Comparison of ENCODE assay signal across 19 cellular contexts in the genomic region with DNA sequence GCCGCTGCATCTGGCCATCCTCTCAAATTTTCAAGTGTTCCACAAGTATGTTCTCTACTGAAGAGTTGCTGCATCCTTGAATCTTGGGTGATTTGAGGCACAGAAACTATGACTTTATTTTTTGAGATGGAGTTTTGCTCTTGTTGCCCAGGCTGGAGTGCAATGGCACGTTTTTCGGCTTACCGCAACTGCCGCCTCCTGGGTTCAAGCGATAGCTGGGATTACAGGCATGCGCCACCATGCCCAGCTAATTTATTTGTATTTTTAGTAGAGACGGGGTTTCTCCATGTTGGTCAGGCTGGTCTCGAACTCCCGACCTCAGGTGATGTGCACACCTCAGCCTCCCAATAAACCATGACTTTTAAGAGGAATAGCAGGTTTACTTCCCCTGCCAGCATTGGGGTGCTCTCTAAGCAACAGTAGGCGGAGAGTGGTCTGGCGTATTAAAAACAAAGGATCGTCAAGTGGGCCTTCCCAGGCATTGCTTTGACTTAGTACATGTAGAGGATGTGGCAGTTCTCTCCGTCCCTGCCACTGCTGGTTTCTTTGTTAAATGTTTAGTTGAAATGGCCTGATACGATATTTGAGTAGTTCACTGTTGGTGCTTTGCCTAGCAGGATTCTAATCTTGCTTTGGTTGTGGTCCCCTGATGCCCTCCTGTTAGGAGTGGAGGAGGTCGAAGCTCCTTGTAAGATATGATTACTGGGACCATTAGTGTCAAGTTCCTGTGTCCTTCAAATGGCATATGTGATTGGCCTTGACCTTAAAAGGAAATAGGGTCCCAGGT. TPM values are rescaled to one million over a fixed set of nuclear protein-coding genes. Genes with fewer than 3 reads are reported as not detected.
DNase-seq lines count a peak whose midpoint lies in the region; ATAC-seq and TF ChIP-seq lines count a peak whose summit lies in the region.
"Had no signal": no experiment of that assay in that cellular context is flagged by ENCODE, and none has a peak within 500 bp of the region (broad histone marks: within the 10 kb centered on the region; RNA-seq: fewer than 3 reads in every experiment).

No MANE protein-coding gene starts in this region.

- in situ Hi-C loops in GM18951 (cut with MboI; ENCODE audit: low sequenced_read_pairs, unreplicated experiment): no loop called here

- ATAC-seq in natural killer cell: no peak
- no peak for ATAC-seq in GM21528 (IDR thresholded peaks at IDR 0.05; ENCODE audit: low FRiP score, unreplicated experiment)
- ATAC-seq: activated T-cell treated with anti-CD3 and anti-CD28 coated beads, Interleukin-2, amount 50 U/mL, for 4 hours; SK-N-SH treated with all-trans-retinoic acid at 6 μM for 48 hours had no signal

- H3K36me3 ChIP-seq in CD4-positive, alpha-beta memory T cell (ENCODE audit: insufficient read depth, low read length): peaks cover 80% of the 10 kb centered on the region

- no peak overlapping the region for H3K27ac ChIP-seq in CD4-positive, alpha-beta memory T cell (ENCODE audit: low read depth, low read length)
- H3K27ac ChIP-seq: testis had no signal

- CTCF ChIA-PET in CD4-positive, alpha-beta memory T cell (lab: Charles Lee; ENCODE audit: partially characterized antibody): interaction anchor here (1.3 kb wide), 1 partner anchor 9 kb away, joined by 4 read pairs; no protein-coding TSS in a partner anchor

- no peaks in the 10 kb centered on the region for H3K27me3 Mint-ChIP-seq in CD4-positive, alpha-beta memory T cell
- no peaks in the 10 kb centered on the region for H3K27me3 Mint-ChIP-seq in activated T-helper 2 cell treated with anti-CD3 and anti-CD28 coated beads, Interferon-gamma antibody, Interleukin-2, Interleukin-4, amounts not matched to agents 10 μg/mL and 5 μg/mL and 100 μg/mL, durations not matched to agents 14 hours and 24 hours and 36 hours (ENCODE audit: low read depth)
- H3K27me3 Mint-ChIP-seq in natural killer cell (ENCODE audit: low read depth in 2 of 2): no peaks in the 10 kb centered on the region

- peaks cover 23 to 65% (median 43%) of the 10 kb centered on the region in 4 donors for H3K4me1 Mint-ChIP-seq in CD4-positive, alpha-beta memory T cell
- H3K4me1 Mint-ChIP-seq in activated T-helper 2 cell treated with anti-CD3 and anti-CD28 coated beads, Interferon-gamma antibody, Interleukin-2, Interleukin-4, amounts not matched to agents 10 μg/mL and 5 μg/mL and 100 μg/mL, durations not matched to agents 14 hours and 24 hours and 36 hours (ENCODE audit: low read depth): peaks cover 32% of the 10 kb centered on the region
- H3K4me1 Mint-ChIP-seq in natural killer cell: peaks cover 59 to 62% of the 10 kb centered on the region in 2 donors

- intact Hi-C loops in CD4-positive, alpha-beta memory T cell (cut with micrococcal nuclease): no loop called here
- intact Hi-C loops in activated T-helper 2 cell treated with anti-CD3 and anti-CD28 coated beads, Interferon-gamma antibody, Interleukin-2, Interleukin-4, amounts not matched to agents 10 μg/mL and 5 μg/mL and 100 μg/mL, durations not matched to agents 14 hours and 24 hours and 36 hours (cut with micrococcal nuclease): no loop called here
- intact Hi-C loops in natural killer cell (cut with micrococcal nuclease): no loop called here

- H3K9me3 ChIP-seq in CD4-positive, alpha-beta memory T cell (ENCODE audit: control insufficient read depth in 1 of 2, low read length in 2 of 2): no peaks in the 10 kb centered on the region
- H3K9me3 ChIP-seq: testis had no signal

- POLR2A ChIA-PET in CD4-positive, alpha-beta memory T cell (lab: Charles Lee; ENCODE audit: partially characterized antibody): interaction anchor here (0.6 to 8.2 kb wide), 4 partner anchors 9 to 209 kb away, joined by 3 to 62 read pairs (median 8); partner anchors contain the start of genes FUS and PYCARD

- peak; percentile 8 for TF ChIP-seq POLR2A in GM18951 (IDR thresholded peaks at IDR 0.05; ENCODE audit: extremely low read depth, insufficient read depth, insufficient read length)

- H3K27ac Mint-ChIP-seq in CD4-positive, alpha-beta memory T cell: peak overlapping the region in 6 of 7 donors; percentile 17 to 99 (median 70)
- H3K27ac Mint-ChIP-seq in activated T-helper 2 cell treated with anti-CD3 and anti-CD28 coated beads, Interferon-gamma antibody, Interleukin-2, Interleukin-4, amounts not matched to agents 10 μg/mL and 5 μg/mL and 100 μg/mL, durations not matched to agents 14 hours and 24 hours and 36 hours: peak overlapping the region; percentile 64
- peak overlapping the region; percentile 37 to 75 for H3K27ac Mint-ChIP-seq in natural killer cell

- peaks cover 0 to 14% (median 0%) of the 10 kb centered on the region in 8 donors for H3K9me3 Mint-ChIP-seq in CD4-positive, alpha-beta memory T cell
- no peaks in the 10 kb centered on the region for H3K9me3 Mint-ChIP-seq in activated T-helper 2 cell treated with anti-CD3 and anti-CD28 coated beads, Interferon-gamma antibody, Interleukin-2, Interleukin-4, amounts not matched to agents 10 μg/mL and 5 μg/mL and 100 μg/mL, durations not matched to agents 14 hours and 24 hours and 36 hours
- no peaks in the 10 kb centered on the region for H3K9me3 Mint-ChIP-seq in natural killer cell
- H3K9me3 Mint-ChIP-seq: activated T-cell treated with anti-CD3 and anti-CD28 coated beads, Interleukin-2, amount 50 U/mL, for 4 hours had no signal

- TF ChIP-seq CTCF in natural killer cell (IDR thresholded peaks at IDR 0.05): no peak
- no peak for TF ChIP-seq CTCF in GM20000 (IDR thresholded peaks at IDR 0.05; ENCODE audit: extremely low read depth, missing control alignments)

- H3K27me3 ChIP-seq in CD4-positive, alpha-beta memory T cell (ENCODE audit: insufficient read depth, low read length): no peaks in the 10 kb centered on the region
- H3K27me3 ChIP-seq: testis had no signal

- DNase-seq in CD4-positive, alpha-beta memory T cell: no peak
- no peak for DNase-seq in activated T-helper 2 cell treated with anti-CD3 and anti-CD28 coated beads, Interferon-gamma antibody, Interleukin-2, Interleukin-4, amounts not matched to agents 10 μg/mL and 5 μg/mL and 100 μg/mL, durations not matched to agents 14 hours and 24 hours and 36 hours (ENCODE audit: low spot score)
- DNase-seq in natural killer cell: no peak
- DNase-seq in islet precursor cell: no peak
- no peak for DNase-seq in GM20000 (ENCODE audit: low spot score)
- DNase-seq: activated CD4-positive, alpha-beta T cell treated with anti-CD3 and anti-CD28 coated beads for 4 hours; activated T-cell treated with anti-CD3 and anti-CD28 coated beads, Interleukin-2, amount 50 U/mL, for 4 hours; AML-193; NCI-H1694 treated with DMSO at 0.1 percent for 48 hours; NCI-H345; stimulated activated CD4-positive, alpha-beta T cell treated with anti-CD3 and anti-CD28 coated beads, Interleukin-2, amount 100 ng/mL, for 48 hours; testis had no signal

- H3K4me3 ChIP-seq in CD4-positive, alpha-beta memory T cell (ENCODE audit: low read length in 2 of 2): no peak overlapping the region
- H3K4me3 ChIP-seq: testis had no signal

- peaks cover 3% of the 10 kb centered on the region for H3K4me1 ChIP-seq in CD4-positive, alpha-beta memory T cell (ENCODE audit: insufficient read depth, low read length)
- H3K4me1 ChIP-seq: testis had no signal

- peak overlapping the region in 3 of 8 donors; percentile 0 to 45 (median 27) for H3K4me3 Mint-ChIP-seq in CD4-positive, alpha-beta memory T cell
- no peak overlapping the region for H3K4me3 Mint-ChIP-seq in activated T-helper 2 cell treated with anti-CD3 and anti-CD28 coated beads, Interferon-gamma antibody, Interleukin-2, Interleukin-4, amounts not matched to agents 10 μg/mL and 5 μg/mL and 100 μg/mL, durations not matched to agents 14 hours and 24 hours and 36 hours (ENCODE audit: low read depth)
- H3K4me3 Mint-ChIP-seq in natural killer cell: no peak overlapping the region
- H3K4me3 Mint-ChIP-seq: activated T-cell treated with anti-CD3 and anti-CD28 coated beads, Interleukin-2, amount 50 U/mL, for 4 hours had no signal

- H3K36me3 Mint-ChIP-seq in CD4-positive, alpha-beta memory T cell: peaks cover 62 to 88% of the 10 kb centered on the region in 2 donors
- peaks cover 88% of the 10 kb centered on the region for H3K36me3 Mint-ChIP-seq in activated T-helper 2 cell treated with anti-CD3 and anti-CD28 coated beads, Interferon-gamma antibody, Interleukin-2, Interleukin-4, amounts not matched to agents 10 μg/mL and 5 μg/mL and 100 μg/mL, durations not matched to agents 14 hours and 24 hours and 36 hours (ENCODE audit: low read depth)
- H3K36me3 Mint-ChIP-seq in natural killer cell: peaks cover 33% of the 10 kb centered on the region

RNA-seq across cellular contexts. Expression of gene PYCARD, which starts 9.5 kb away (rescaled TPM):
- total RNA-seq in CD4-positive, alpha-beta memory T cell: 10 to 100 TPM; 25.9 to 26.6 TPM
- 10 to 100 TPM; 52.4 to 60.6 TPM for polyA plus RNA-seq in CD4-positive, alpha-beta memory T cell
- 15.1 and 15.3 TPM in 2 replicates for total RNA-seq in activated T-helper 2 cell treated with anti-CD3 and anti-CD28 coated beads, Interferon-gamma antibody, Interleukin-2, Interleukin-4, amounts not matched to agents 10 μg/mL and 5 μg/mL and 100 μg/mL, durations not matched to agents 14 hours and 24 hours and 36 hours
- total RNA-seq in natural killer cell: 10 to 100 TPM; 29.7 to 38.1 (median 37.6) TPM

RNA-seq across cellular contexts. Expression of gene FUS, which starts 13.1 kb away (rescaled TPM):
- 100 to 1,000 TPM; 500 to 536 TPM for total RNA-seq in CD4-positive, alpha-beta memory T cell
- polyA plus RNA-seq in CD4-positive, alpha-beta memory T cell: 100 to 1,000 TPM in 1 of 2 donors, 10 to 100 TPM in 1; 88.1 to 163 TPM
- 874 and 904 TPM in 2 replicates for total RNA-seq in activated T-helper 2 cell treated with anti-CD3 and anti-CD28 coated beads, Interferon-gamma antibody, Interleukin-2, Interleukin-4, amounts not matched to agents 10 μg/mL and 5 μg/mL and 100 μg/mL, durations not matched to agents 14 hours and 24 hours and 36 hours
- total RNA-seq in natural killer cell: 100 to 1,000 TPM; 872 to 934 (median 918) TPM

RNA-seq across cellular contexts. Expression of gene TRIM72, which starts 20.9 kb away (rescaled TPM):
- not detected for total RNA-seq in CD4-positive, alpha-beta memory T cell
- polyA plus RNA-seq in CD4-positive, alpha-beta memory T cell: not detected
- total RNA-seq in activated T-helper 2 cell treated with anti-CD3 and anti-CD28 coated beads, Interferon-gamma antibody, Interleukin-2, Interleukin-4, amounts not matched to agents 10 μg/mL and 5 μg/mL and 100 μg/mL, durations not matched to agents 14 hours and 24 hours and 36 hours: 0.11 TPM in 1 of 2 replicates, not detected in the other
- under 1 TPM in 2 of 3 donors, not detected in 1; 0.05 to 0.07 TPM for total RNA-seq in natural killer cell
- total RNA-seq: activated T-cell treated with anti-CD3 and anti-CD28 coated beads, Interleukin-2, amount 50 U/mL, for 4 hours; RPMI7951 had no signal

RNA-seq across cellular contexts. Expression of gene PYDC1, which starts 23.9 kb away (rescaled TPM):
- not detected for total RNA-seq in CD4-positive, alpha-beta memory T cell
- polyA plus RNA-seq in CD4-positive, alpha-beta memory T cell: not detected
- not detected in 2 replicates for total RNA-seq in activated T-helper 2 cell treated with anti-CD3 and anti-CD28 coated beads, Interferon-gamma antibody, Interleukin-2, Interleukin-4, amounts not matched to agents 10 μg/mL and 5 μg/mL and 100 μg/mL, durations not matched to agents 14 hours and 24 hours and 36 hours
- total RNA-seq in natural killer cell: not detected
- total RNA-seq: activated T-cell treated with anti-CD3 and anti-CD28 coated beads, Interleukin-2, amount 50 U/mL, for 4 hours; liver; myocyte; RPMI7951; skeletal muscle tissue; testis had no signal
- polyA plus RNA-seq: liver had no signal

RNA-seq across cellular contexts. Expression of gene PRSS36, which starts 43.2 kb away (rescaled TPM):
- under 1 TPM; 0.33 to 0.67 TPM for total RNA-seq in CD4-positive, alpha-beta memory T cell
- polyA plus RNA-seq in CD4-positive, alpha-beta memory T cell: under 1 TPM; 0.47 to 0.94 TPM
- 0.07 and 0.14 TPM in 2 replicates for total RNA-seq in activated T-helper 2 cell treated with anti-CD3 and anti-CD28 coated beads, Interferon-gamma antibody, Interleukin-2, Interleukin-4, amounts not matched to agents 10 μg/mL and 5 μg/mL and 100 μg/mL, durations not matched to agents 14 hours and 24 hours and 36 hours
- total RNA-seq in natural killer cell: 1 to 10 TPM; 2.1 to 3.5 (median 2.3) TPM
